ENCODE assay signal across 9 cellular contexts in the genomic region with DNA sequence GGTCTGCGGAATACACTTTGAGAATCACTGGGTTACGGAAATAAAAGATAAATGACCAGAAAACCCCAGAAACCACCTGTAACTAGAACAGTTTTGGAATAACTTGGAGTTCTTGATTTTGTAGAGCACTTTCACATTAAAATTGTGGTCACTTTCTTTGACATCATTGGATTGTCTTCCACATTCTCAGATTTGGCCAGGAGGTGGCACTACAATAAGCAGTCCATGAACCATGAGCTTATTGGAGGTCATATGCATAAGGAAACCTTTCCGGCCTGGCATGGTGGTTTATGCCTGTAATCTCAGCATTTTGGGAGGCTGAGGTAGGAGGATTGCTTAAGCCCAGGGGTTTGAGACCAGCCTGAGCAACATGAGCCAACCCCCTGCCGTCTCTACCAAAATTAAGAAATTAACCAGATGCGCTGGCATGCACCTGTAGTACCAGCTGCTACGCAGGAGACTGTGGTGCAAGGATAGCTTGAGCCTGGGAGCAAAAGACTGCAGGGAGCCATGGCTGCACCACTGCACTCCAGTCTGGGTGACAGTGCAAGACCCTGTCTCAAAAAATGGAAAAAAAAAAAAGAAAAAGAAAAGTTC.
DNase-seq lines count a peak whose midpoint lies in the region; FAIRE-seq lines count a peak whose summit lies in the region.
"Had no signal": no experiment of that assay in that cellular context is flagged by ENCODE, and none has a peak within 500 bp of the region (broad histone marks: within the 10 kb centered on the region; RNA-seq: fewer than 3 reads in every experiment).

No MANE protein-coding gene starts in this region.

- no peak overlapping the region for H3K4me3 Mint-ChIP-seq in activated CD4-positive, alpha-beta T cell treated with anti-CD3 and anti-CD28 coated beads, Interleukin-2, amount 10 ng/mL, durations not matched to agents 7 days and 5 days
- H3K4me3 Mint-ChIP-seq: activated naive CD8-positive, alpha-beta T cell had no signal

- CTCF ChIA-PET in activated CD4-positive, alpha-beta T cell treated with anti-CD3 and anti-CD28 coated beads, Interleukin-2, amount 10 ng/mL, durations not matched to agents 7 days and 5 days (lab: Charles Lee) = interaction anchor here (0.5 to 1.3 kb wide), 3 partner anchors 12 to 779 kb away, joined by 3 to 6 read pairs (median 3); no protein-coding TSS in a partner anchor

- no peak overlapping the region for H3K27ac ChIP-seq in small intestine (ENCODE audit: low read depth in 1 of 2, low read length in 1 of 2)

- H3K36me3 ChIP-seq in small intestine (ENCODE audit: control insufficient read depth in 2 of 2, insufficient read depth in 2 of 2, low read length in 2 of 2) = no peaks in the 10 kb centered on the region

- H3K4me1 ChIP-seq in small intestine (ENCODE audit: control insufficient read depth in 2 of 2, insufficient read depth in 1 of 2, low read depth in 1 of 2, low read length in 1 of 2) = no peaks in the 10 kb centered on the region

- peak; percentile 44 for DNase-seq in Daoy (ENCODE audit: low read depth)
- DNase-seq in GM19239 (ENCODE audit: insufficient read length, low spot score) = no peak
- peak; percentile 4 for DNase-seq in KG1 (lab: John Stamatoyannopoulos, UW)
- DNase-seq in activated CD4-positive, alpha-beta T cell treated with anti-CD3 and anti-CD28 coated beads, Interleukin-2, amount 10 ng/mL, durations not matched to agents 7 days and 5 days = peak; percentile 54
- peak; percentile 5 for DNase-seq in fibroblast of the conjunctiva (ENCODE audit: low read depth)
- DNase-seq in small intestine = peak; percentile 53
- no peak for DNase-seq in putamen (ENCODE audit: low spot score)
- DNase-seq in RCC 7860 (ENCODE audit: low spot score) = no peak

- H3K4me1 Mint-ChIP-seq in activated CD4-positive, alpha-beta T cell treated with anti-CD3 and anti-CD28 coated beads, Interleukin-2, amount 10 ng/mL, durations not matched to agents 7 days and 5 days = no peaks in the 10 kb centered on the region

- FAIRE-seq in GM19239 (lab: Jason Lieb, UNC) = peak; percentile 73
- no peak for FAIRE-seq in small intestine (lab: Jason Lieb, UNC)
- no peak for FAIRE-seq in RCC 7860 (lab: Jason Lieb, UNC)

- H3K27me3 ChIP-seq in small intestine (ENCODE audit: control insufficient read depth in 2 of 2, insufficient read depth in 2 of 2, low read length in 2 of 2) = peaks cover 0 to 2% of the 10 kb centered on the region in 2 donors

- H3K36me3 Mint-ChIP-seq in activated CD4-positive, alpha-beta T cell treated with anti-CD3 and anti-CD28 coated beads, Interleukin-2, amount 10 ng/mL, durations not matched to agents 7 days and 5 days (ENCODE audit: low read depth) = no peaks in the 10 kb centered on the region
- H3K36me3 Mint-ChIP-seq: activated naive CD8-positive, alpha-beta T cell had no signal

- H3K27ac Mint-ChIP-seq in activated CD4-positive, alpha-beta T cell treated with anti-CD3 and anti-CD28 coated beads, Interleukin-2, amount 10 ng/mL, durations not matched to agents 7 days and 5 days = no peak overlapping the region
- H3K27ac Mint-ChIP-seq: activated naive CD8-positive, alpha-beta T cell had no signal

- H3K9me3 ChIP-seq in small intestine (ENCODE audit: control insufficient read depth, low read depth) = no peaks in the 10 kb centered on the region

- WGBS in small intestine, 3 donors = 80 to 84% (median 82%) methylated on average over 6 of the region's 6 CpGs

- H3K4me3 ChIP-seq in small intestine (ENCODE audit: low read depth in 1 of 2, low read length in 2 of 2) = no peak overlapping the region

- peaks cover 4% of the 10 kb centered on the region for H3K27me3 Mint-ChIP-seq in activated CD4-positive, alpha-beta T cell treated with anti-CD3 and anti-CD28 coated beads, Interleukin-2, amount 10 ng/mL, durations not matched to agents 7 days and 5 days

- no peaks in the 10 kb centered on the region for H3K9me3 Mint-ChIP-seq in activated CD4-positive, alpha-beta T cell treated with anti-CD3 and anti-CD28 coated beads, Interleukin-2, amount 10 ng/mL, durations not matched to agents 7 days and 5 days

- POLR2A ChIA-PET in activated CD4-positive, alpha-beta T cell treated with anti-CD3 and anti-CD28 coated beads, Interleukin-2, amount 10 ng/mL, durations not matched to agents 7 days and 5 days (lab: Charles Lee) = no interaction called here

Comparison
In these comparisons a context has a peak if more than half of its experiments do, and no peak if none do; other contexts are left out.
1. DNase-seq: peak in Daoy (single experiment), KG1 (single experiment), activated CD4-positive, alpha-beta T cell treated with anti-CD3 and anti-CD28 coated beads, Interleukin-2, amount 10 ng/mL, durations not matched to agents 7 days and 5 days (single experiment), fibroblast of the conjunctiva (single experiment) and small intestine (single experiment); none in GM19239 (single experiment), putamen (single experiment) and RCC 7860 (single experiment).